ENCODE assay signal across 9 cellular contexts in genomic region chr10:78277734-78278404, GRCh38.
A peak's percentile ranks its signal among the peaks of the same experiment; 100 is the strongest.
DNase-seq lines count a peak whose midpoint lies in the region; ATAC-seq and TF ChIP-seq lines count a peak whose summit lies in the region.
"Had no signal": no experiment of that assay in that cellular context is flagged by ENCODE, and none has a peak within 500 bp of the region (broad histone marks: within the 10 kb centered on the region; RNA-seq: fewer than 3 reads in every experiment).

No MANE protein-coding gene starts in this region.

- no peaks in the 10 kb centered on the region for H3K36me3 ChIP-seq in spleen
- H3K36me3 ChIP-seq in trophoblast cell (ENCODE audit: control insufficient read depth in 1 of 2, insufficient read depth in 2 of 2, low read length in 2 of 2) = no peaks in the 10 kb centered on the region

- H3K4me3 Mint-ChIP-seq in HFFc6 (no peak overlapping the region), brain (no peak overlapping the region), type B pancreatic cell (no peak overlapping the region)

- TF ChIP-seq CTCF in HFFc6 (IDR thresholded peaks at IDR 0.05) (no peak), brain (conservative IDR thresholded peaks at IDR 0.05) (no peak), spleen (IDR thresholded peaks at IDR 0.05 in 8 of 11, conservative IDR thresholded peaks at IDR 0.05 in 3 of 11) (no peak), type B pancreatic cell (conservative IDR thresholded peaks at IDR 0.05) (no peak)

- no peak overlapping the region for H2AK5ac ChIP-seq in trophoblast cell (ENCODE audit: low read length)

- no peaks in the 10 kb centered on the region for H3K79me2 ChIP-seq in trophoblast cell (ENCODE audit: control insufficient read depth, insufficient read depth, low read length, poor library complexity)

- H3K9ac ChIP-seq in trophoblast cell (ENCODE audit: low read length) = no peak overlapping the region

- H3K27ac Mint-ChIP-seq in HFFc6 (peak overlapping the region; percentile 24; the same call in 1 of the 2 replicates), brain (peak overlapping the region; percentile 65 to 91 (median 84)), type B pancreatic cell (no peak overlapping the region)

- peak; percentile 96 for ATAC-seq in left ventricle myocardium superior

- H3K4me1 ChIP-seq in spleen = no peaks in the 10 kb centered on the region
- peaks cover 6 to 9% of the 10 kb centered on the region in 2 experiments for H3K4me1 ChIP-seq in trophoblast cell (ENCODE audit: control insufficient read depth in 1 of 2, insufficient read depth in 2 of 2, low read length in 2 of 2)

- H2BK120ac ChIP-seq in trophoblast cell (ENCODE audit: insufficient read depth, low read length, poor library complexity) = no peak overlapping the region

- no peak overlapping the region for H2BK12ac ChIP-seq in trophoblast cell (ENCODE audit: low read length)

- peak; percentile 52 for DNase-seq in HFFc6
- peak; percentile 88 for DNase-seq in left ventricle myocardium superior
- peak; percentile 49 for DNase-seq in spleen
- no peak for DNase-seq in NCI-H2081 (lab: John Stamatoyannopoulos, UW)
- no peak for DNase-seq in ecto neural progenitor cell (ENCODE audit: low spot score)
- DNase-seq in trophoblast cell = no peak
- DNase-seq in type B pancreatic cell (ENCODE audit: extremely low spot score, unreplicated experiment) = no peak
- DNase-seq: activated gamma-delta T cell had no signal

- no peak overlapping the region for H3K4me3 ChIP-seq in spleen
- no peak overlapping the region for H3K4me3 ChIP-seq in trophoblast cell (ENCODE audit: low read depth, low read length)

- no peak overlapping the region for H4K12ac ChIP-seq in trophoblast cell (ENCODE audit: low read depth, low read length)

- H3K27me3 ChIP-seq in spleen (replicated peaks in 1 of 7) (no peaks in the 10 kb centered on the region), trophoblast cell (ENCODE audit: insufficient read depth, low read length) (no peaks in the 10 kb centered on the region)

- H2BK5ac ChIP-seq in trophoblast cell (ENCODE audit: low read depth, low read length, poor library complexity) = no peak overlapping the region

- no peak overlapping the region for H3K4ac ChIP-seq in trophoblast cell (ENCODE audit: low read depth, low read length)

- H3K14ac ChIP-seq in trophoblast cell (ENCODE audit: low read length) = no peak overlapping the region

- H3K18ac ChIP-seq in trophoblast cell (ENCODE audit: low read length) = no peak overlapping the region

- no peak for TF ChIP-seq POLR2A in spleen (IDR thresholded peaks at IDR 0.05)

- no peak overlapping the region for H2AFZ ChIP-seq in trophoblast cell (ENCODE audit: insufficient read depth, low read length, poor library complexity)

- no peak overlapping the region for H3K23ac ChIP-seq in trophoblast cell (ENCODE audit: low read length)

- no peaks in the 10 kb centered on the region for H3K79me1 ChIP-seq in trophoblast cell (ENCODE audit: low read length)

- no peaks in the 10 kb centered on the region for H3K9me3 ChIP-seq in spleen
- H3K9me3 ChIP-seq in trophoblast cell (ENCODE audit: insufficient read depth, low read depth, low read length) = peaks cover 2% of the 10 kb centered on the region

- no peak overlapping the region for H4K8ac ChIP-seq in trophoblast cell (ENCODE audit: low read depth, low read length)

- H3K27ac ChIP-seq in spleen = no peak overlapping the region
- H3K27ac ChIP-seq in trophoblast cell (ENCODE audit: low read depth, low read length) = no peak overlapping the region

- 80 to 90% (median 87%) methylated on average over 14 of the region's 14 CpGs for WGBS in spleen, 5 donors
- WGBS in trophoblast cell (ENCODE audit: extremely low coverage, insufficient coverage, insufficient read length) = no CpG with 5 or more reads among the region's 14 CpGs

- peaks cover 1% of the 10 kb centered on the region for H3K27me3 Mint-ChIP-seq in HFFc6 (ENCODE audit: insufficient read depth)
- H3K27me3 Mint-ChIP-seq in brain = peaks cover 3% of the 10 kb centered on the region
- H3K27me3 Mint-ChIP-seq in type B pancreatic cell = peaks cover 12% of the 10 kb centered on the region

- H3K9me3 Mint-ChIP-seq in HFFc6 (no peaks in the 10 kb centered on the region), brain (peaks cover 0 to 3% (median 0%) of the 10 kb centered on the region in 5 experiments), type B pancreatic cell (no peaks in the 10 kb centered on the region)

- no peak overlapping the region for H4K91ac ChIP-seq in trophoblast cell (ENCODE audit: low read depth, low read length)

- no peak overlapping the region for H3K4me2 ChIP-seq in trophoblast cell (ENCODE audit: low read length)

- intact Hi-C loops in left ventricle myocardium superior (cut with micrococcal nuclease) (no loop called here), spleen (cut with DNase I; ENCODE audit: low total_unique reads) (no loop called here)

- H3K4me1 Mint-ChIP-seq in HFFc6 (ENCODE audit: low read depth) = peaks cover 20% of the 10 kb centered on the region
- H3K4me1 Mint-ChIP-seq in brain = peaks cover 62% of the 10 kb centered on the region
- peaks cover 42% of the 10 kb centered on the region for H3K4me1 Mint-ChIP-seq in type B pancreatic cell (ENCODE audit: unreplicated experiment)

- no peaks in the 10 kb centered on the region for H3K36me3 Mint-ChIP-seq in HFFc6 (ENCODE audit: low read depth)
- no peaks in the 10 kb centered on the region for H3K36me3 Mint-ChIP-seq in brain
- H3K36me3 Mint-ChIP-seq in type B pancreatic cell = no peaks in the 10 kb centered on the region

Comparison
In these comparisons a context has a peak if more than half of its experiments do, and no peak if none do; other contexts are left out.
1. DNase-seq: peak in HFFc6 (single experiment), left ventricle myocardium superior (single experiment) and spleen (single experiment); none in NCI-H2081 (0 of 2), ecto neural progenitor cell (single experiment), trophoblast cell (0 of 2) and type B pancreatic cell (single experiment).